In genomic region chr19:45076029-45076850, GRCh38 we compare ENCODE assay signal across 1 cellular context.
TF ChIP-seq lines count a peak whose summit lies in the region.

Gene ZNF296, minus strand, starts transcription at chr19:45076478. Its CDS starts 105 bp downstream, at chr19:45076373.

TF ChIP-seq in HepG2, 621 proteins besides CTCF, POLR2A, EP300 and RAD21 (continued from another document and continues in another):
- TF ChIP-seq KIAA2018 (CRISPR knock-in tag; IDR thresholded peaks at IDR 0.05; ENCODE audit: borderline replicate concordance) (no peak), CEBPZ (IDR thresholded peaks at IDR 0.05; ENCODE audit: low read length) (no peak), NPAS2 (CRISPR knock-in tag; IDR thresholded peaks at IDR 0.05; ENCODE audit: borderline replicate concordance) (no peak), NCOA1 (CRISPR knock-in tag; IDR thresholded peaks at IDR 0.05) (no peak), KDM5A (IDR thresholded peaks at IDR 0.05; ENCODE audit: borderline replicate concordance, low read length) (no peak; the same call in 1 of the 2 replicates), MTA1 (CRISPR knock-in tag; IDR thresholded peaks at IDR 0.05; ENCODE audit: borderline replicate concordance) (no peak), ZNF33A (CRISPR knock-in tag; IDR thresholded peaks at IDR 0.05; ENCODE audit: borderline replicate concordance) (no peak), FOXP1 (IDR thresholded peaks at IDR 0.05) (no peak), FOXP1 (CRISPR knock-in tag; IDR thresholded peaks at IDR 0.05) (no peak), ZNF564 (CRISPR knock-in tag; IDR thresholded peaks at IDR 0.05) (no peak), RNF2 (conservative IDR thresholded peaks at IDR 0.05; ENCODE audit: low read depth) (peak; percentile 58; the same call in 1 of the 2 replicates), SMAD1 (CRISPR knock-in tag; IDR thresholded peaks at IDR 0.05; ENCODE audit: borderline replicate concordance, low read depth) (no peak), CREB3 (CRISPR knock-in tag; IDR thresholded peaks at IDR 0.05) (no peak), ZNF12 (CRISPR knock-in tag; IDR thresholded peaks at IDR 0.05) (no peak), SETDB1 (CRISPR knock-in tag; IDR thresholded peaks at IDR 0.05; ENCODE audit: borderline replicate concordance) (no peak), HHEX (CRISPR knock-in tag; IDR thresholded peaks at IDR 0.05) (no peak), GTF2F1 (IDR thresholded peaks at IDR 0.05; ENCODE audit: low read length) (no peak), KAT8 (CRISPR knock-in tag; IDR thresholded peaks at IDR 0.05) (no peak), ZNF451 (CRISPR knock-in tag; IDR thresholded peaks at IDR 0.05) (no peak), SRY (CRISPR knock-in tag; IDR thresholded peaks at IDR 0.05) (peak; percentile 78; the same call in 1 of the 2 replicates), ZNF549 (CRISPR knock-in tag; IDR thresholded peaks at IDR 0.05) (no peak), SIN3A (IDR thresholded peaks at IDR 0.05; ENCODE audit: borderline replicate concordance, low read depth, low read length) (peak; percentile 76; the same call in 1 of the 2 replicates), HNRNPK (IDR thresholded peaks at IDR 0.05; ENCODE audit: low read depth, low read length, poor library complexity, severe bottlenecking) (no peak), STAT5B (CRISPR knock-in tag; IDR thresholded peaks at IDR 0.05) (no peak), KMT2B (CRISPR knock-in tag; IDR thresholded peaks at IDR 0.05) (peak; percentile 25; the same call in 1 of the 2 replicates), RARA (CRISPR knock-in tag; IDR thresholded peaks at IDR 0.05) (peak; percentile 64), ZNF432 (CRISPR knock-in tag; IDR thresholded peaks at IDR 0.05; ENCODE audit: borderline replicate concordance) (no peak), NR1H2 (CRISPR knock-in tag; IDR thresholded peaks at IDR 0.05; ENCODE audit: borderline replicate concordance, low read depth) (no peak), ZNF670 (CRISPR knock-in tag; IDR thresholded peaks at IDR 0.05; ENCODE audit: borderline replicate concordance) (no peak), RFX1 (IDR thresholded peaks at IDR 0.05) (no peak), ZBTB1 (CRISPR knock-in tag; IDR thresholded peaks at IDR 0.05; ENCODE audit: borderline replicate concordance) (no peak), RXRA (CRISPR knock-in tag; IDR thresholded peaks at IDR 0.05) (peak; percentile 84)
- TF ChIP-seq, protein P1, sequence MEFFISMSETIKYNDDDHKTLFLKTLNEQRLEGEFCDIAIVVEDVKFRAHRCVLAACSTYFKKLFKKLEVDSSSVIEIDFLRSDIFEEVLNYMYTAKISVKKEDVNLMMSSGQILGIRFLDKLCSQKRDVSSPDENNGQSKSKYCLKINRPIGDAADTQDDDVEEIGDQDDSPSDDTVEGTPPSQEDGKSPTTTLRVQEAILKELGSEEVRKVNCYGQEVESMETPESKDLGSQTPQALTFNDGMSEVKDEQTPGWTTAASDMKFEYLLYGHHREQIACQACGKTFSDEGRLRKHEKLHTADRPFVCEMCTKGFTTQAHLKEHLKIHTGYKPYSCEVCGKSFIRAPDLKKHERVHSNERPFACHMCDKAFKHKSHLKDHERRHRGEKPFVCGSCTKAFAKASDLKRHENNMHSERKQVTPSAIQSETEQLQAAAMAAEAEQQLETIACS (CRISPR knock-in tag; IDR thresholded peaks at IDR 0.05) = peak; percentile 84
- TF ChIP-seq, protein P2, sequence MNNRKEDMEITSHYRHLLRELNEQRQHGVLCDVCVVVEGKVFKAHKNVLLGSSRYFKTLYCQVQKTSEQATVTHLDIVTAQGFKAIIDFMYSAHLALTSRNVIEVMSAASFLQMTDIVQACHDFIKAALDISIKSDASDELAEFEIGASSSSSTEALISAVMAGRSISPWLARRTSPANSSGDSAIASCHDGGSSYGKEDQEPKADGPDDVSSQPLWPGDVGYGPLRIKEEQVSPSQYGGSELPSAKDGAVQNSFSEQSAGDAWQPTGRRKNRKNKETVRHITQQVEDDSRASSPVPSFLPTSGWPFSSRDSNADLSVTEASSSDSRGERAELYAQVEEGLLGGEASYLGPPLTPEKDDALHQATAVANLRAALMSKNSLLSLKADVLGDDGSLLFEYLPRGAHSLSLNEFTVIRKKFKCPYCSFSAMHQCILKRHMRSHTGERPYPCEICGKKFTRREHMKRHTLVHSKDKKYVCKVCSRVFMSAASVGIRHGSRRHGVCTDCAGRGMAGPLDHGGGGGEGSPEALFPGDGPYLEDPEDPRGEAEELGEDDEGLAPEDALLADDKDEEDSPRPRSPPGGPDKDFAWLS (CRISPR knock-in tag; IDR thresholded peaks at IDR 0.05; ENCODE audit: borderline replicate concordance) = no peak
- TF ChIP-seq, protein P3, sequence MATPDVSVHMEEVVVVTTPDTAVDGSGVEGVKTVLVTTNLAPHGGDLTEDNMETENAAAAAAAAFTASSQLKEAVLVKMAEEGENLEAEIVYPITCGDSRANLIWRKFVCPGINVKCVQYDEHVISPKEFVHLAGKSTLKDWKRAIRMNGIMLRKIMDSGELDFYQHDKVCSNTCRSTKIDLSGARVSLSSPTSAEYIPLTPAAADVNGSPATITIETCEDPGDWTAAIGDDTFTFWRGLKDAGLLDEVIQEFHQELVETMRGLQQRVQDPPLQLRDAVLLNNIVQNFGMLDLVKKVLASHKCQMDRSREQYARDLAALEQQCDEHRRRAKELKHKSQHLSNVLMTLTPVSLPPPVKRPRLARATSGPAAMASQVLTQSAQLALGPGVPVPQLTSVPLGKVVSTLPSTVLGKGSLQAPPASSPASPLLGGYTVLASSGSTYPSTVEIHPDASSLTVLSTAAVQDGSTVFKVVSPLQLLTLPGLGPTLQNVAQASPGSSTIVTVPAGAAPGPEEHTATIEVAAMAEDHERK (CRISPR knock-in tag; IDR thresholded peaks at IDR 0.05; ENCODE audit: low read depth) = no peak
- TF ChIP-seq, protein P4, sequence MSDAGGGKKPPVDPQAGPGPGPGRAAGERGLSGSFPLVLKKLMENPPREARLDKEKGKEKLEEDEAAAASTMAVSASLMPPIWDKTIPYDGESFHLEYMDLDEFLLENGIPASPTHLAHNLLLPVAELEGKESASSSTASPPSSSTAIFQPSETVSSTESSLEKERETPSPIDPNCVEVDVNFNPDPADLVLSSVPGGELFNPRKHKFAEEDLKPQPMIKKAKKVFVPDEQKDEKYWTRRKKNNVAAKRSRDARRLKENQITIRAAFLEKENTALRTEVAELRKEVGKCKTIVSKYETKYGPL (CRISPR knock-in tag; IDR thresholded peaks at IDR 0.05) = no peak
- TF ChIP-seq, protein P5, sequence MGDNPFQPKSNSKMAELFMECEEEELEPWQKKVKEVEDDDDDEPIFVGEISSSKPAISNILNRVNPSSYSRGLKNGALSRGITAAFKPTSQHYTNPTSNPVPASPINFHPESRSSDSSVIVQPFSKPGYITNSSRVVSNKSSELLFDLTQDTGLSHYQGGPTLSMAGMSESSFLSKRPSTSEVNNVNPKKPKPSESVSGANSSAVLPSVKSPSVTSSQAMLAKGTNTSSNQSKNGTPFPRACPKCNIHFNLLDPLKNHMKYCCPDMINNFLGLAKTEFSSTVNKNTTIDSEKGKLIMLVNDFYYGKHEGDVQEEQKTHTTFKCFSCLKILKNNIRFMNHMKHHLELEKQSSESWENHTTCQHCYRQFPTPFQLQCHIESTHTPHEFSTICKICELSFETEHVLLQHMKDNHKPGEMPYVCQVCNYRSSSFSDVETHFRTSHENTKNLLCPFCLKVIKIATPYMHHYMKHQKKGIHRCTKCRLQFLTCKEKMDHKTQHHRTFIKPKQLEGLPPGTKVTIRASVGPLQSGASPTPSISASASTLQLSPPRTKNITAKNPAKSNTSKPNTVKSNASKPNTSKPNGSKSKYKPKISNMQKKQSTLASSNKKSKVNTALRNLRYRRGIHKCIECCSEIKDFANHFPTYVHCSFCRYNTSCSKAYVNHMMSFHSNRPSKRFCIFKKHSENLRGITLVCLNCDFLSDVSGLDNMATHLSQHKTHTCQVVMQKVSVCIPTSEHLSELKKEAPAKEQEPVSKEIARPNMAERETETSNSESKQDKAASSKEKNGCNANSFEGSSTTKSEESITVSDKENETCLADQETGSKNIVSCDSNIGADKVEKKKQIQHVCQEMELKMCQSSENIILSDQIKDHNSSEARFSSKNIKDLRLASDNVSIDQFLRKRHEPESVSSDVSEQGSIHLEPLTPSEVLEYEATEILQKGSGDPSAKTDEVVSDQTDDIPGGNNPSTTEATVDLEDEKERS (CRISPR knock-in tag; IDR thresholded peaks at IDR 0.05) = 0 out of 2 replicates have a peak, but pooled peaks have one; percentile 21
